9 cellular contexts compared by ENCODE assay signal in the genomic region with DNA sequence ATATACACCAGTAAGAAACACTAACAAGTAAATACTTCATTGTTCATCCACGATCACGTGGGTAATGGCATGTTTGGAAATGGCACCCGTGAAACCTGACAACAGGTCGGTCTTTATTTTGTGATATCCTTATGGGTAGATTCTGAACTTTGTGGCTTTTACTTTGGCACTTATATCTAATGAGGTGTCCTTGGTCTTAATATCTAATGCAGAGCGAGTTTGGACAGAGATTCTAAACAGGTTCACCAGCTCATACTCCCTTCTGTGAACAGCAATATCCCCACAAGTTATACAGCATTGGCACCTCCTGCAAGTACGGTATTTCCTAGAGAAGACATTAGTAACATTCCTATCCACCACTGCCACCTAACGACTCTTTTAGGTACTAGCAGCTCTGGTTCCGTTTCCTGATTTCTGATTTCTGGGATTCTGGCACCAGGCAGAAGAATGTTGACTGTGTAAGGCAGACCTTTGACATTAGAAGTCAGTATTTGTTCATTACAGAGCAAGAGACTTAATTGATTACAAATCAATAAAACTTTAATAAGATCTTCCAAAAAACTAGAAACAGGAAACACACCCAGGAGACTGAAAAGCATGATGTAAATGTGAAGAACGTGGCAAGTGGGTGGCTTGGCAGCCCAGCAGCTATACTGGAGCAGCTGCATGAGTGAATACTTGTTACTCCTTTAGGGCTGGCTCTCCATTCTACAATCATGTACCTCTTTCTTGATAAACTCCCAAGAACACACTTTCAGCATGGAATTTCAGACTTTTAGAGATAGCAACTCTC. TPM values are rescaled to one million over a fixed set of nuclear protein-coding genes. Genes with fewer than 3 reads are reported as not detected.
DNase-seq lines count a peak whose midpoint lies in the region; ATAC-seq, FAIRE-seq and TF ChIP-seq lines count a peak whose summit lies in the region.
"Had no signal": no experiment of that assay in that cellular context is flagged by ENCODE, and none has a peak within 500 bp of the region (broad histone marks: within the 10 kb centered on the region; RNA-seq: fewer than 3 reads in every experiment).

No MANE protein-coding gene starts in this region.

- H3K27ac ChIP-seq in esophagus squamous epithelium (peak overlapping the region in 2 of 4 donors; percentile 12 to 59), aorta (ENCODE audit: low read depth in 1 of 2, low read length in 2 of 2) (no peak overlapping the region)

- H3K27ac Mint-ChIP-seq in natural killer cell, result no peak overlapping the region

- H3K27me3 ChIP-seq in esophagus squamous epithelium, result no peaks in the 10 kb centered on the region
- H3K27me3 ChIP-seq in aorta (ENCODE audit: control insufficient read depth in 1 of 2, insufficient read depth in 2 of 2, low read length in 1 of 2), result no peaks in the 10 kb centered on the region

- DNase-seq in GM10248 (ENCODE audit: extremely low spot score) (peak; percentile 69), NCI-H748 (lab: John Stamatoyannopoulos, UW; ENCODE audit: unreplicated experiment) (peak; percentile 71), esophagus squamous epithelium (lab: John Stamatoyannopoulos, UW) (no peak), natural killer cell (no peak), aorta (no peak)
- DNase-seq in activated CD4-positive, alpha-beta T cell treated with anti-CD3 and anti-CD28 coated beads, Interleukin-2, amount 50 U/mL, for 48 hours, result peak; percentile 17 to 35

- H3K4me3 ChIP-seq in esophagus squamous epithelium, result peak overlapping the region in 2 of 4 donors; percentile 7 to 10
- H3K4me3 ChIP-seq in aorta (ENCODE audit: low read length in 2 of 2), result no peak overlapping the region

- no peak for TF ChIP-seq POLR2A in esophagus squamous epithelium (IDR thresholded peaks at IDR 0.05)

- CTCF ChIA-PET in GM10248 (lab: Yijun Ruan, JAX), result interaction anchor here (0.7 to 8.8 kb wide), 45 partner anchors 10 to 401 kb away, joined by 3 to 128 read pairs (median 4); no protein-coding TSS in a partner anchor

- POLR2A ChIA-PET in GM10248 (lab: Yijun Ruan, JAX), result interaction anchor here (0.6 kb wide), 1 partner anchor 85 kb away, joined by 3 read pairs; no protein-coding TSS in a partner anchor

- 19 to 21% methylated on average over 9 of the region's 9 CpGs for WGBS in esophagus squamous epithelium, 2 donors
- 17 to 19% methylated on average over 9 of the region's 9 CpGs for WGBS in aorta, 2 donors

- no peaks in the 10 kb centered on the region for H3K36me3 Mint-ChIP-seq in natural killer cell

- H3K4me1 ChIP-seq in esophagus squamous epithelium (peaks cover 0 to 27% (median 3%) of the 10 kb centered on the region in 3 donors), aorta (ENCODE audit: control insufficient read depth in 1 of 2, insufficient read depth in 2 of 2, low read length in 2 of 2) (peaks cover 0 to 1% of the 10 kb centered on the region in 2 donors)

- intact Hi-C loops in esophagus squamous epithelium (cut with DNase I) (loop anchor here (10.0 kb wide), 1 partner anchor 274 kb away; no protein-coding TSS in a partner anchor), natural killer cell (cut with micrococcal nuclease) (loop anchor here (1.0 kb wide), 4 partner anchors 8 to 364 kb away; no protein-coding TSS in a partner anchor), aorta (cut with DNase I) (loop anchor here (5.0 to 10.0 kb wide), 3 partner anchors 156 to 284 kb away; no protein-coding TSS in a partner anchor)

- H3K9me3 ChIP-seq in esophagus squamous epithelium (no peaks in the 10 kb centered on the region), aorta (ENCODE audit: control insufficient read depth, low read length) (no peaks in the 10 kb centered on the region)

- H3K36me3 ChIP-seq in esophagus squamous epithelium, result peaks cover 0 to 23% (median 0%) of the 10 kb centered on the region in 3 donors
- H3K36me3 ChIP-seq in aorta (ENCODE audit: control insufficient read depth in 1 of 2, insufficient read depth in 2 of 2, low read length in 1 of 2), result peaks cover 0 to 3% of the 10 kb centered on the region in 2 donors

- H3K4me3 Mint-ChIP-seq in natural killer cell, result no peak overlapping the region

- TF ChIP-seq CTCF in GM10248 (IDR thresholded peaks at IDR 0.05; ENCODE audit: control extremely low read depth, extremely low read depth, low read depth, missing control alignments) (peak; percentile 76), esophagus squamous epithelium (IDR thresholded peaks at IDR 0.05) (peak; percentile 62 to 92 (median 86)), natural killer cell (IDR thresholded peaks at IDR 0.05) (peak; percentile 83)

- ATAC-seq in HG03432 (IDR thresholded peaks at IDR 0.05; ENCODE audit: unreplicated experiment) (peak; percentile 71), natural killer cell (peak; percentile 91 to 100 (median 98)), aorta (ENCODE audit: low FRiP score) (peak; percentile 88)

- peak; percentile 95 for FAIRE-seq in A204.1 (lab: Jason Lieb, UNC)

- no peaks in the 10 kb centered on the region for H3K27me3 Mint-ChIP-seq in natural killer cell (ENCODE audit: low read depth in 2 of 2)

- H3K9me3 Mint-ChIP-seq in natural killer cell, result no peaks in the 10 kb centered on the region

- H3K4me1 Mint-ChIP-seq in natural killer cell, result peaks cover 6% of the 10 kb centered on the region in 2 donors

RNA-seq across cellular contexts. Expression of gene ANG, which starts 2.5 kb away (rescaled TPM):
- total RNA-seq in esophagus squamous epithelium, result 10 to 100 TPM in 1 of 4 donors, 1 to 10 TPM in 3; 1.4 to 15.1 (median 5.8) TPM
- total RNA-seq in natural killer cell, result under 1 TPM in 1 of 3 donors, not detected in 2; 0.35 TPM
- 10 to 100 TPM; 19.7 to 22.1 TPM for total RNA-seq in aorta
- polyA plus RNA-seq in aorta, result 10 to 100 TPM; 20.8 to 30.3 TPM

RNA-seq across cellular contexts. Expression of gene RNASE4, which starts 6.7 kb away (rescaled TPM):
- total RNA-seq in esophagus squamous epithelium, result 10 to 100 TPM in 2 of 4 donors, 1 to 10 TPM in 2; 4.0 to 73.1 (median 19.5) TPM
- total RNA-seq in natural killer cell, result under 1 TPM in 2 of 3 donors, not detected in 1; 0.60 to 0.68 TPM
- 10 to 100 TPM; 37.4 to 71.8 TPM for total RNA-seq in aorta
- polyA plus RNA-seq in aorta, result 10 to 100 TPM; 39.3 to 85.1 TPM

RNA-seq across cellular contexts. Expression of gene OR6S1, which starts 49.6 kb away (rescaled TPM):
- total RNA-seq in esophagus squamous epithelium (not detected), natural killer cell (not detected), aorta (not detected)
- not detected for polyA plus RNA-seq in aorta
- total RNA-seq: mononuclear cell had no signal

RNA-seq across cellular contexts. Expression of gene EDDM3A, which starts 54.6 kb away (rescaled TPM):
- not detected for total RNA-seq in esophagus squamous epithelium
- total RNA-seq in natural killer cell, result not detected
- total RNA-seq in aorta, result not detected
- polyA plus RNA-seq in aorta, result not detected
- total RNA-seq: mononuclear cell had no signal

Comparison
In these comparisons a context has a peak if more than half of its experiments do, and no peak if none do; other contexts are left out.
1. DNase-seq: peak in GM10248 (single experiment), NCI-H748 (single experiment) and activated CD4-positive, alpha-beta T cell treated with anti-CD3 and anti-CD28 coated beads, Interleukin-2, amount 50 U/mL, for 48 hours (2 of 2); none in esophagus squamous epithelium (single experiment), natural killer cell (single experiment) and aorta (0 of 2).
2. Peak in every context shown above with its lines, with median percentiles within 50 percentile points of each other: CTCF ChIP-seq and ATAC-seq.